ENCODE assay signal across 21 cellular contexts in genomic region chr5:59637878-59638580, GRCh38.
DNase-seq lines count a peak whose midpoint lies in the region; ATAC-seq, FAIRE-seq and TF ChIP-seq lines count a peak whose summit lies in the region.
"Had no signal": no experiment of that assay in that cellular context is flagged by ENCODE, and none has a peak within 500 bp of the region (broad histone marks: within the 10 kb centered on the region; RNA-seq: fewer than 3 reads in every experiment).

No MANE protein-coding gene starts in this region.

- H3K4me3 ChIP-seq in bronchial epithelial cell (ENCODE audit: low read depth, low read length) = no peak overlapping the region
- H3K4me3 ChIP-seq: HAP-1, MG63 had no signal

- no peaks in the 10 kb centered on the region for H3K27me3 Mint-ChIP-seq in stimulated activated naive CD8-positive, alpha-beta T cell treated with anti-CD3 and anti-CD28 coated beads, Interleukin-15, amount 100 ng/mL, for 72 hours
- H3K27me3 Mint-ChIP-seq: CD8-positive, alpha-beta memory T cell; IgD-negative memory B cell had no signal

- H3K27ac Mint-ChIP-seq in stimulated activated naive CD8-positive, alpha-beta T cell treated with anti-CD3 and anti-CD28 coated beads, Interleukin-15, amount 100 ng/mL, for 72 hours = no peak overlapping the region
- H3K27ac Mint-ChIP-seq: CD8-positive, alpha-beta memory T cell had no signal

- H3K27me3 ChIP-seq in bronchial epithelial cell (ENCODE audit: control insufficient read depth, insufficient read depth, low read length) = no peaks in the 10 kb centered on the region
- H3K27me3 ChIP-seq: MG63 had no signal

- TF ChIP-seq CTCF in bronchial epithelial cell (IDR thresholded peaks at IDR 0.05; ENCODE audit: insufficient read depth, low read length, severe bottlenecking) = no peak
- no peak for TF ChIP-seq CTCF in GM13976 (IDR thresholded peaks at IDR 0.05; ENCODE audit: borderline replicate concordance, control extremely low read depth, extremely low read depth, insufficient read depth, missing control alignments)

- H3K9me3 Mint-ChIP-seq in stimulated activated naive CD8-positive, alpha-beta T cell treated with anti-CD3 and anti-CD28 coated beads, Interleukin-15, amount 100 ng/mL, for 72 hours = peaks cover 8 to 18% of the 10 kb centered on the region in 2 donors

- H3K4me3 Mint-ChIP-seq in stimulated activated naive CD8-positive, alpha-beta T cell treated with anti-CD3 and anti-CD28 coated beads, Interleukin-15, amount 100 ng/mL, for 72 hours = no peak overlapping the region
- H3K4me3 Mint-ChIP-seq: CD8-positive, alpha-beta memory T cell; IgD-negative memory B cell had no signal

- in situ Hi-C loops in GM13976 (cut with MboI; ENCODE audit: low sequenced_read_pairs, unreplicated experiment) = no loop called here

- no peak for FAIRE-seq in bronchial epithelial cell (lab: Jason Lieb, UNC)

- no peak for ATAC-seq in GM21528 (IDR thresholded peaks at IDR 0.05; ENCODE audit: low FRiP score, unreplicated experiment)
- ATAC-seq in stimulated activated naive CD8-positive, alpha-beta T cell treated with anti-CD3 and anti-CD28 coated beads, Interleukin-15, amount 100 ng/mL, for 72 hours = no peak

- no peaks in the 10 kb centered on the region for H3K36me3 ChIP-seq in bronchial epithelial cell (ENCODE audit: control insufficient read depth, insufficient read depth, low read length)
- H3K36me3 ChIP-seq: HAP-1, MG63 had no signal

- DNase-seq in A172 (ENCODE audit: low spot score) (peak; percentile 21), LHCN-M2 (ENCODE audit: low read depth) (peak; percentile 67), bronchial epithelial cell (ENCODE audit: low read depth) (peak; percentile 48), iris pigment epithelial cell (ENCODE audit: low read depth) (peak; percentile 51), OCI-M1 (lab: John Stamatoyannopoulos, UW) (no peak), GM13976 (ENCODE audit: low spot score) (no peak)
- no peak for DNase-seq in stimulated activated naive CD8-positive, alpha-beta T cell treated with anti-CD3 and anti-CD28 coated beads, Interleukin-15, amount 100 ng/mL, for 72 hours
- DNase-seq: 8988T; CD8-positive, alpha-beta memory T cell; DMS53; MG63; NCI-H1417; NCI-H1694 treated with DMSO at 0.1 percent for 48 hours; NCI-H2081 treated with DMSO at 0.1 percent for 48 hours; NCI-H2171 treated with DMSO at 0.1 percent for 48 hours; NCI-H446; NCI-H526; SHP77 had no signal

- H3K4me1 Mint-ChIP-seq in stimulated activated naive CD8-positive, alpha-beta T cell treated with anti-CD3 and anti-CD28 coated beads, Interleukin-15, amount 100 ng/mL, for 72 hours = no peaks in the 10 kb centered on the region
- H3K4me1 Mint-ChIP-seq: CD8-positive, alpha-beta memory T cell had no signal

Comparison
In these comparisons a context has a peak if more than half of its experiments do, and no peak if none do; other contexts are left out.
1. DNase-seq: peak in A172 (single experiment), LHCN-M2 (single experiment), bronchial epithelial cell (single experiment) and iris pigment epithelial cell (single experiment); none in OCI-M1 (single experiment), stimulated activated naive CD8-positive, alpha-beta T cell treated with anti-CD3 and anti-CD28 coated beads, Interleukin-15, amount 100 ng/mL, for 72 hours (0 of 2) and GM13976 (single experiment).